In the genomic region with DNA sequence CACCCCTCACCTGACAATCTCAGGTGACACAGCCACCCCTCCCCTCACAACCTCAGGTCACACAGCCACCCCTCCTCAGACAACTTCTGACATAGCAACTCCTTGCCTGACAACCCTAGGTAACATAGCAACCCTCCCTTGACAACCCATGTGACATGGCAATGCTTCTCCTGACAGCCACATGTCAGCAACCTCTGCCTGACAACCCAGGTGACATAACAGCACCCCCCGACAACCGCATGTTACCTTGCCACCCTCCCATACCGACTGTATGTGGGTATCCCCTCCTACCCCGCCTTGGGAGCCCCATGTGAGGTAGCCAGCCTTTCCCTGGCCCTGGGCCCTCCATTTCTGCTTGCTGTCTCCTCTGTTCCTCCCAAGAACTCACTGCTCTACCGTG, we compare ENCODE assay signal across 18 cellular contexts.
"Had no signal": no experiment of that assay in that cellular context is flagged by ENCODE, and none has a peak within 500 bp of the region (broad histone marks: within the 10 kb centered on the region; RNA-seq: fewer than 3 reads in every experiment).

No MANE protein-coding gene starts in this region.

- H3K4me3 Mint-ChIP-seq: activated CD4-positive, alpha-beta memory T cell treated with anti-CD3 and anti-CD28 coated beads for 36 hours; activated CD4-positive, alpha-beta T cell treated with anti-CD3 and anti-CD28 coated beads, Interleukin-2, amount 10 ng/mL, durations not matched to agents 7 days and 5 days; activated naive CD8-positive, alpha-beta T cell treated with anti-CD3 and anti-CD28 coated beads, Interleukin-2, amount 10 ng/mL, durations not matched to agents 7 days and 5 days; activated T-cell treated with anti-CD3 and anti-CD28 coated beads, Interleukin-2, amount 50 U/mL, for 72 hours; T-helper 17 cell had no signal

- H3K4me1 Mint-ChIP-seq: activated CD4-positive, alpha-beta T cell treated with anti-CD3 and anti-CD28 coated beads, Interleukin-2, amount 10 ng/mL, durations not matched to agents 7 days and 5 days; activated naive CD8-positive, alpha-beta T cell treated with anti-CD3 and anti-CD28 coated beads, Interleukin-2, amount 10 ng/mL, durations not matched to agents 7 days and 5 days had no signal

- ATAC-seq: activated T-cell treated with anti-CD3 and anti-CD28 coated beads, Interleukin-2, amount 50 U/mL, for 72 hours; T-helper 17 cell had no signal

- DNase-seq: activated CD4-positive, alpha-beta memory T cell treated with anti-CD3 and anti-CD28 coated beads for 36 hours; activated CD4-positive, alpha-beta T cell treated with anti-CD3 and anti-CD28 coated beads, Interleukin-2, amount 10 ng/mL, durations not matched to agents 7 days and 5 days; activated CD4-positive, CD25-positive, alpha-beta regulatory T cell; activated CD8-positive, alpha-beta memory T cell treated with anti-CD3 and anti-CD28 coated beads for 24 hours; activated gamma-delta T cell treated with Interleukin-2 at 50 U/mL for 16 hours; activated naive CD4-positive, alpha-beta T cell treated with anti-CD3 and anti-CD28 coated beads, Interleukin-2, amount 50 U/mL, for 16 hours; activated naive CD8-positive, alpha-beta T cell treated with anti-CD3 and anti-CD28 coated beads, Interleukin-2, amount 10 ng/mL, durations not matched to agents 7 days and 5 days; activated T-cell treated with anti-CD3 and anti-CD28 coated beads, Interleukin-2, amount 50 U/mL, for 72 hours; adrenal gland; anterior cingulate cortex; NCI-H1092; NCI-H1930; NCI-H2107; NCI-H510A treated with DMSO at 0.1 percent for 48 hours; SHP77; T-helper 17 cell; T-helper 9 cell had no signal

- H3K9me3 Mint-ChIP-seq: activated CD4-positive, alpha-beta T cell treated with anti-CD3 and anti-CD28 coated beads, Interleukin-2, amount 10 ng/mL, durations not matched to agents 7 days and 5 days; activated T-helper 2 cell treated with anti-CD3 and anti-CD28 coated beads, Interferon-gamma antibody, Interleukin-2, Interleukin-4, amounts not matched to agents 10 μg/mL and 5 μg/mL and 100 μg/mL, durations not matched to agents 14 hours and 24 hours and 36 hours had no signal

- H3K36me3 Mint-ChIP-seq: activated CD4-positive, alpha-beta memory T cell treated with anti-CD3 and anti-CD28 coated beads for 36 hours; activated naive CD8-positive, alpha-beta T cell treated with anti-CD3 and anti-CD28 coated beads, Interleukin-2, amount 10 ng/mL, durations not matched to agents 7 days and 5 days had no signal

- H3K27ac Mint-ChIP-seq: activated CD4-positive, alpha-beta memory T cell treated with anti-CD3 and anti-CD28 coated beads for 36 hours; activated CD4-positive, alpha-beta T cell treated with anti-CD3 and anti-CD28 coated beads, Interleukin-2, amount 10 ng/mL, durations not matched to agents 7 days and 5 days; activated naive CD8-positive, alpha-beta T cell treated with anti-CD3 and anti-CD28 coated beads, Interleukin-2, amount 10 ng/mL, durations not matched to agents 7 days and 5 days; activated T-cell treated with anti-CD3 and anti-CD28 coated beads, Interleukin-2, amount 50 U/mL, for 72 hours; activated T-helper 2 cell treated with anti-CD3 and anti-CD28 coated beads, Interferon-gamma antibody, Interleukin-2, Interleukin-4, amounts not matched to agents 10 μg/mL and 5 μg/mL and 100 μg/mL, durations not matched to agents 14 hours and 24 hours and 36 hours; T-helper 17 cell had no signal
